8 cellular contexts compared by ENCODE assay signal in the genomic region with DNA sequence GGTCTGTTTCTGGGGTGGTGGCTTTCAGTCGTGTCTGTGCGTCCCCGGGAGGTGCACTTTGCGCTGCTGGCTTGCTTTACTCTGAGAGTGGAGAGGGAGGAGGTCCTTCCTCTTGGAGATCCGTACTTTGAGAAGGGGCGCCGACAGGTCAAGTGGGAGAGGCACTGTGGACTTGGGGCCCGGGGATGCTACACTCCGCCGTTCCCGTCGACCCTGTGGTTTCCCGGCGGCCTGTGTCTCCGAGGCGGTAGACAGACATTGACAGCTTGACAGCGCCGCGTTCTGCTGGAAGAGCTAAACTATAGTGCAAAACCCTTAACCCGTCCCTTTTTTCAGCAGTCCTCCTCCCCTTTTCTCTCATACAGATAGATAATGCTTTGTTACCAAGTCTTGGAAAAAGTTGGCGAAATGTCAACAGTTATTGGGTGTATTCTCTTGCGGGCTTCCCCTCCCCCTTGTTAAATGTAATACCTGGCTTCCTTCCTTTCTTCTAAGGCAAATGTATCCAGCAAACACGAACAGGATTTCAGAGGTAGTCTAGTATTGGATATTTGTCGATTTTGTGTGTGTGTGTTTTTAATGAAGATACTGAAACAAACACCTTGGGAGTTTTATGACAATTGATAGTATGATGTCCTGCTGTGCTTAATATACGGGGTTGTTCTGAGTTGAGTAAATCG. TPM values are rescaled to one million over a fixed set of nuclear protein-coding genes. Genes with fewer than 3 reads are reported as not detected.
DNase-seq lines count a peak whose midpoint lies in the region; ATAC-seq and TF ChIP-seq lines count a peak whose summit lies in the region.

No MANE protein-coding gene starts in this region.

- intact Hi-C loops in HCT116 (cut with micrococcal nuclease) = loop anchor here (1.0 to 10.0 kb wide), 3 partner anchors 44 to 353 kb away; a partner anchor contains a TSS
- intact Hi-C loops in activated naive CD4-positive, alpha-beta T cell treated with anti-CD3 and anti-CD28 coated beads for 36 hours (cut with micrococcal nuclease) = loop anchor here (1.0 to 5.0 kb wide), 7 partner anchors 44 to 553 kb away; a partner anchor contains a TSS

- no peak overlapping the region for H3K14ac ChIP-seq in neuronal stem cell (ENCODE audit: low read length)

- H3K79me2 ChIP-seq in HCT116 (ENCODE audit: insufficient read depth, low read length) = no peaks in the 10 kb centered on the region; the same call in 1 of the 2 replicates

- peak overlapping the region; percentile 57 for H3K9ac ChIP-seq in HCT116 (ENCODE audit: low read length)
- H3K9ac ChIP-seq in neuronal stem cell (ENCODE audit: low read depth, low read length, poor library complexity) = no peak overlapping the region

- H3K36me3 ChIP-seq in BJ (ENCODE audit: control insufficient read depth, insufficient read depth, low read length) (peaks cover 10% of the 10 kb centered on the region), HCT116 (ENCODE audit: control insufficient read depth in 1 of 2, insufficient read depth in 2 of 2, low read length in 2 of 2) (no peaks in the 10 kb centered on the region), neuronal stem cell (replicated peaks in 1 of 2; ENCODE audit: control insufficient read depth in 2 of 2, insufficient read depth in 2 of 2, low read length in 2 of 2) (peaks cover 34 to 71% of the 10 kb centered on the region in 2 donors)

- H2BK5ac ChIP-seq in neuronal stem cell (ENCODE audit: low read length) = no peak overlapping the region

- no peak overlapping the region for H4K8ac ChIP-seq in neuronal stem cell (ENCODE audit: low read depth, low read length)

- H2BK12ac ChIP-seq in neuronal stem cell (ENCODE audit: low read length) = no peak overlapping the region

- H3K36me3 Mint-ChIP-seq in activated naive CD4-positive, alpha-beta T cell treated with anti-CD3 and anti-CD28 coated beads for 36 hours (ENCODE audit: low read depth) = no peaks in the 10 kb centered on the region

- H3K9me3 Mint-ChIP-seq in activated naive CD4-positive, alpha-beta T cell treated with anti-CD3 and anti-CD28 coated beads for 36 hours = no peaks in the 10 kb centered on the region

- H3K4me3 ChIP-seq in BJ (ENCODE audit: low read depth, low read length) (peak overlapping the region; percentile 49), HCT116 (replicated peaks in 1 of 2; ENCODE audit: low read depth in 1 of 2, low read length in 2 of 2) (peak overlapping the region; percentile 68 to 77), neuronal stem cell (ENCODE audit: low read length in 2 of 2) (peak overlapping the region; percentile 54 to 77)

- no peaks in the 10 kb centered on the region for H4K20me1 ChIP-seq in HCT116 (ENCODE audit: insufficient read depth)

- peaks cover 5% of the 10 kb centered on the region for H3K79me1 ChIP-seq in neuronal stem cell (ENCODE audit: low read depth, low read length)

- whole genome bisulfite sequencing in neuronal stem cell (ENCODE audit: extremely low coverage in 2 of 2, insufficient read length in 2 of 2, insufficient replicate concordance in 1 of 2), 2 donors = no CpG with 5 or more reads among the region's 26 CpGs

- peaks cover 27% of the 10 kb centered on the region for H3K27me3 Mint-ChIP-seq in activated naive CD4-positive, alpha-beta T cell treated with anti-CD3 and anti-CD28 coated beads for 36 hours (ENCODE audit: low read depth)

- H3K27me3 ChIP-seq in BJ (ENCODE audit: control insufficient read depth, insufficient read depth, low read length) (no peaks in the 10 kb centered on the region), HCT116 (ENCODE audit: insufficient read depth, low read length) (no peaks in the 10 kb centered on the region), neuronal stem cell (ENCODE audit: control insufficient read depth in 3 of 3, insufficient read depth in 3 of 3, low read depth in 1 of 3, low read length in 3 of 3) (no peaks in the 10 kb centered on the region)

- CTCF ChIA-PET in BJ (lab: Yijun Ruan, JAX) (interaction anchor here (0.7 to 5.5 kb wide), 32 partner anchors 8 to 270 kb away, joined by 3 to 27 read pairs (median 5); no protein-coding TSS in a partner anchor), HCT116 (lab: Charles Lee) (interaction anchor here (0.9 to 2.6 kb wide), 22 partner anchors 8 to 963 kb away, joined by 3 to 22 read pairs (median 6); no protein-coding TSS in a partner anchor)
- CTCF ChIA-PET in activated naive CD4-positive, alpha-beta T cell treated with anti-CD3 and anti-CD28 coated beads for 36 hours (lab: Charles Lee) = interaction anchor here (0.6 to 3.0 kb wide), 20 partner anchors 12 to 387 kb away, joined by 3 to 38 read pairs (median 4); no protein-coding TSS in a partner anchor

- TF ChIP-seq CTCF in BJ (IDR thresholded peaks at IDR 0.05; ENCODE audit: insufficient read depth, low read depth, low read length) (no peak), HCT116 (IDR thresholded peaks at IDR 0.05 in 2 of 3, conservative IDR thresholded peaks at IDR 0.05 in 1 of 3; ENCODE audit: borderline replicate concordance in 1 of 3, insufficient read depth in 1 of 3, low read depth in 2 of 3, low read length in 2 of 3) (no peak)

- H3K9me3 ChIP-seq in HCT116 (ENCODE audit: control insufficient read depth in 1 of 2, insufficient read depth in 1 of 2, low read depth in 1 of 2, low read length in 2 of 2) = no peaks in the 10 kb centered on the region
- no peaks in the 10 kb centered on the region for H3K9me3 ChIP-seq in neuronal stem cell (replicated peaks in 1 of 2; ENCODE audit: control insufficient read depth in 2 of 2, insufficient read depth in 1 of 2, low read depth in 1 of 2, low read length in 2 of 2)

- no peak overlapping the region for H2BK15ac ChIP-seq in neuronal stem cell (ENCODE audit: low read length)

- H3K4ac ChIP-seq in neuronal stem cell (ENCODE audit: low read length) = no peak overlapping the region

- H3K4me2 ChIP-seq in HCT116 (ENCODE audit: low read length) (peak overlapping the region; percentile 77), neuronal stem cell (ENCODE audit: insufficient read depth, low read length, poor library complexity, severe bottlenecking) (peak overlapping the region; percentile 82)

- TF ChIP-seq POLR2A in HCT116 (IDR thresholded peaks at IDR 0.05; ENCODE audit: borderline replicate concordance, extremely low read depth, insufficient read depth, insufficient read length) = no peak

- no peak overlapping the region for H2BK120ac ChIP-seq in neuronal stem cell (ENCODE audit: low read depth, low read length)

- peak overlapping the region; percentile 40 for H3K27ac Mint-ChIP-seq in activated naive CD4-positive, alpha-beta T cell treated with anti-CD3 and anti-CD28 coated beads for 36 hours

- H4K91ac ChIP-seq in neuronal stem cell (ENCODE audit: low read depth, low read length, poor library complexity) = no peak overlapping the region

- POLR2A ChIA-PET in BJ (lab: Charles Lee) = interaction anchor here (1.0 to 1.4 kb wide), 2 partner anchors 120 to 200 kb away, joined by 3 read pairs; no protein-coding TSS in a partner anchor
- POLR2A ChIA-PET in HCT116 (lab: Charles Lee) = interaction anchor here (1.2 kb wide), 1 partner anchor 153 kb away, joined by 3 read pairs; no protein-coding TSS in a partner anchor

- H3K23ac ChIP-seq in neuronal stem cell (ENCODE audit: low read depth, low read length, poor library complexity) = peak overlapping the region; percentile 0

- DNase-seq in BJ (ENCODE audit: low read depth) (no peak), HCT116 (ENCODE audit: low read depth, low spot score) (no peak), OCI-M1 (lab: John Stamatoyannopoulos, UW) (peak; percentile 88), germinal center (ENCODE audit: low spot score) (peak; percentile 20), neuronal stem cell (ENCODE audit: low spot score) (no peak), NCI-H187 treated with DMSO at 0.1 percent for 48 hours (lab: John Stamatoyannopoulos, UW) (no peak)
- peak; percentile 67 for DNase-seq in activated naive CD4-positive, alpha-beta T cell treated with anti-CD3 and anti-CD28 coated beads for 36 hours

- H3K4me1 ChIP-seq in HCT116 (ENCODE audit: control insufficient read depth in 1 of 2, insufficient read depth in 2 of 2, low read length in 2 of 2) = peaks cover 13 to 40% of the 10 kb centered on the region in 2 experiments
- peaks cover 24 to 32% of the 10 kb centered on the region in 2 donors for H3K4me1 ChIP-seq in neuronal stem cell (ENCODE audit: control insufficient read depth in 2 of 2, insufficient read depth in 1 of 2, low read depth in 1 of 2, low read length in 2 of 2)

- no peaks in the 10 kb centered on the region for H3K9me2 ChIP-seq in HCT116 (ENCODE audit: insufficient read depth)

- TF ChIP-seq RAD21 in HCT116 (IDR thresholded peaks at IDR 0.05; ENCODE audit: low read depth) = peak; percentile 45

- H2AFZ ChIP-seq in HCT116 (ENCODE audit: low read depth, low read length, poor library complexity, severe bottlenecking) = peak overlapping the region; percentile 18
- H2AFZ ChIP-seq in neuronal stem cell (ENCODE audit: low read length) = peak overlapping the region; percentile 89

- RAD21 ChIA-PET in HCT116 (lab: Charles Lee; ENCODE audit: low non-redundant PET in 1 of 2, low total read pairs in 2 of 2, uncharacterized antibody in 2 of 2, unreplicated experiment in 2 of 2) = interaction anchor here in 1 of 2 experiments (1.5 kb wide), 1 partner anchor 44 kb away, joined by 3 read pairs; no protein-coding TSS in a partner anchor

- peak; percentile 14 for ATAC-seq in HCT116
- ATAC-seq in HG02798 (IDR thresholded peaks at IDR 0.05; ENCODE audit: poor library complexity, unreplicated experiment) = no peak

- peaks cover 16% of the 10 kb centered on the region for H3K4me1 Mint-ChIP-seq in activated naive CD4-positive, alpha-beta T cell treated with anti-CD3 and anti-CD28 coated beads for 36 hours (ENCODE audit: low read depth)

- H2AK5ac ChIP-seq in neuronal stem cell (ENCODE audit: low read depth, low read length) = no peak overlapping the region

- no TSS peak for BruUV-seq in HCT116 (replicated peaks; lab: Mats Ljungman, UMichigan)

- H3K27ac ChIP-seq in HCT116 (ENCODE audit: low read depth, low read length) (peak overlapping the region; percentile 51; the same call in 1 of the 2 replicates), neuronal stem cell (replicated peaks; ENCODE audit: low read length) (peak overlapping the region; percentile 49)

- H3K18ac ChIP-seq in neuronal stem cell (ENCODE audit: low read length) = peak overlapping the region; percentile 90

- H3K4me3 Mint-ChIP-seq in activated naive CD4-positive, alpha-beta T cell treated with anti-CD3 and anti-CD28 coated beads for 36 hours = peak overlapping the region; percentile 84

TF ChIP-seq in HCT116, 20 proteins besides CTCF, POLR2A, EP300 and RAD21 (continues in another document):
- TF ChIP-seq POLR2AphosphoS5 (IDR thresholded peaks at IDR 0.05; ENCODE audit: low read depth, low read length) = no peak
- no peak for TF ChIP-seq SIN3A (IDR thresholded peaks at IDR 0.05; ENCODE audit: low read depth)
- no peak for TF ChIP-seq EZH2phosphoT487 (IDR thresholded peaks at IDR 0.05; ENCODE audit: borderline replicate concordance)
- TF ChIP-seq ELF1 (IDR thresholded peaks at IDR 0.05; ENCODE audit: borderline replicate concordance, low read depth) = no peak

RNA-seq across cellular contexts. Expression of a gene that starts 6.6 kb away (rescaled TPM):
- 1,575 and 2,338 TPM in 2 replicates for polyA plus RNA-seq in BJ (2011; rRNA removed)
- 714 and 743 TPM in 2 replicates for polyA minus RNA-seq in BJ (2011; rRNA and poly(A)+ RNA removed)
- total RNA-seq in HCT116 (2021; ENCODE audit: unreplicated experiment) = 22.5 TPM
- 21.6 and 27.5 TPM in 2 replicates for polyA plus RNA-seq in HCT116 (2012)
- 10 to 100 TPM; 10.5 to 10.7 TPM for total RNA-seq in activated naive CD4-positive, alpha-beta T cell treated with anti-CD3 and anti-CD28 coated beads for 36 hours
- polyA plus RNA-seq in neuronal stem cell (2013, experiment 1 of 2) = 1,430 TPM
- 1,425 TPM for polyA plus RNA-seq in neuronal stem cell (2013, experiment 2 of 2)

Comparison
In these comparisons a context has a peak if more than half of its experiments do, and no peak if none do; other contexts are left out.
1. DNase-seq: peak in OCI-M1 (single experiment), activated naive CD4-positive, alpha-beta T cell treated with anti-CD3 and anti-CD28 coated beads for 36 hours (single experiment) and germinal center (single experiment); none in BJ (single experiment), HCT116 (single experiment), neuronal stem cell (single experiment) and NCI-H187 treated with DMSO at 0.1 percent for 48 hours (single experiment).
2. Peak in every context shown above with its lines, with median percentiles within 50 percentile points of each other: H3K4me3 ChIP-seq.